Comparison of ENCODE assay signal across 15 cellular contexts in the genomic region with DNA sequence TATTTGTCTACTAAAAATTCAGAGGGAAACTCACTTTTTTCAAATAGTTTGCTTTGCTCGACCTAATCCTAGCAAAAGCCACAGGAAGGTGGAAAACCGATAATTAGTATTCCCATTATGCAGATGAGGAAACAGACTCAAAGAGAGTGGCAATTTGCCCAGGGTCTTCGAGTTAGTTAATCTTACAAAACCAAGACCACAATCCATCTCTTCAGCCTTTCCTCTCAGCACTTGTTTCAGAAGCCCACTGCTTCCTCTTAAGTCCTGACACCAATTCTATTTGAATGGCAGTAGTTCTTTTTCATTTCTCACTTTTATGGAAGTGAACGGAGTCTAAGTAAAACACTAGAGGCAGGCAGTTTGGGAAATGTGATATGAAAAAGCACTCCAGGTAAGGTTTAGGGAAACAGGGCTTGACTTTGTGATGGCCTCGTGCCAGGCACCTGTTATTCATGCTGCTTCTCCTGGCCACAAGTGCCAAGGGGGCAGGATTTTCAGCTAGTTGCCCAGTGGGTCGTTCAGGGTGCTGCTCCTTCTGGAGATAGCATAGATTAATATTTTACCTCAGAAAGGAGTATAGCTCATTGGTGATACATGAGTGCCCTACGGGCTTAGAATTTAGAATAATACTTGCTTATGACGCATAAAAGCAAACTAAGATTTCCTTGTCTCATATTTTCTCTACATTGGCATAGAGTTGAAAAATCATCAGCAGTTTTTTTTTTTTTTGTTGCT.
DNase-seq lines count a peak whose midpoint lies in the region; ATAC-seq and TF ChIP-seq lines count a peak whose summit lies in the region.
"Had no signal": no experiment of that assay in that cellular context is flagged by ENCODE, and none has a peak within 500 bp of the region (broad histone marks: within the 10 kb centered on the region; RNA-seq: fewer than 3 reads in every experiment).

No MANE protein-coding gene starts in this region.

- H3K9me3 ChIP-seq in mucosa of stomach (ENCODE audit: control insufficient read depth, low read length): no peaks in the 10 kb centered on the region
- no peaks in the 10 kb centered on the region for H3K9me3 ChIP-seq in MM.1S (replicated peaks; ENCODE audit: insufficient read depth, low read length)
- H3K9me3 ChIP-seq in PC-3 (ENCODE audit: low read length): no peaks in the 10 kb centered on the region

- POLR2A ChIA-PET in PC-3 (lab: Charles Lee; ENCODE audit: unreplicated experiment): no interaction called here

- H3K27ac ChIP-seq in MM.1S (ENCODE audit: low read length) (no peak overlapping the region), PC-3 (ENCODE audit: low read length) (no peak overlapping the region)
- H3K27ac ChIP-seq: C4-2B had no signal

- H2AFZ ChIP-seq in MM.1S (ENCODE audit: low read length) (no peak overlapping the region), PC-3 (ENCODE audit: low read length) (no peak overlapping the region)

- peak overlapping the region; percentile 5 for H3K9ac ChIP-seq in mucosa of stomach (ENCODE audit: low read length)
- H3K9ac ChIP-seq in MM.1S (ENCODE audit: low read length): no peak overlapping the region
- H3K9ac ChIP-seq in PC-3 (ENCODE audit: low read length): no peak overlapping the region

- intact Hi-C loops in PC-3 (cut with micrococcal nuclease): no loop called here

- no peak for TF ChIP-seq CTCF in MM.1S (IDR thresholded peaks at IDR 0.05; ENCODE audit: low read length)
- no peak for TF ChIP-seq CTCF in PC-3 (conservative IDR thresholded peaks at IDR 0.05; ENCODE audit: low read depth, low read length)

- no peaks in the 10 kb centered on the region for H3K79me2 ChIP-seq in MM.1S (ENCODE audit: low read length)
- H3K79me2 ChIP-seq in PC-3 (ENCODE audit: low read length): no peaks in the 10 kb centered on the region

- no peaks in the 10 kb centered on the region for H3K9me2 ChIP-seq in MM.1S (replicated peaks; ENCODE audit: insufficient read depth, low read length)
- no peaks in the 10 kb centered on the region for H3K9me2 ChIP-seq in PC-3 (replicated peaks; ENCODE audit: low read length)

- CTCF ChIA-PET in PC-3 (lab: Charles Lee): no interaction called here

- H4K20me1 ChIP-seq in MM.1S (ENCODE audit: insufficient read depth, low read length): no peaks in the 10 kb centered on the region
- H4K20me1 ChIP-seq in PC-3 (ENCODE audit: low read length): no peaks in the 10 kb centered on the region

- DNase-seq in DMS53 (lab: John Stamatoyannopoulos, UW) (peak; percentile 68), NCI-H2029 treated with DMSO at 0.1 percent for 48 hours (lab: John Stamatoyannopoulos, UW) (peak; percentile 78), cerebellar cortex (ENCODE audit: low spot score) (peak; percentile 6), NCI-H146 (lab: John Stamatoyannopoulos, UW) (no peak), MM.1S (no peak), OCI-M2 (lab: John Stamatoyannopoulos, UW; ENCODE audit: unreplicated experiment) (no peak), PC-3 (no peak)
- DNase-seq: activated CD4-positive, alpha-beta T cell treated with anti-CD3 and anti-CD28 coated beads for 1 hour; activated T-cell treated with anti-CD3 and anti-CD28 coated beads, Interleukin-2, amount 50 U/mL, for 72 hours; mesenchymal stem cell; posterior cingulate gyrus; stimulated activated naive CD4-positive, alpha-beta T cell had no signal

- H3K4me1 ChIP-seq in mucosa of stomach (ENCODE audit: control insufficient read depth, insufficient read depth, low read length) (peaks cover 39% of the 10 kb centered on the region), MM.1S (ENCODE audit: low read length) (no peaks in the 10 kb centered on the region), PC-3 (ENCODE audit: insufficient read depth, low read length) (no peaks in the 10 kb centered on the region)

- H3F3A ChIP-seq in MM.1S (ENCODE audit: insufficient read depth, low read length) (no peaks in the 10 kb centered on the region), PC-3 (ENCODE audit: low read length, unreplicated experiment) (no peaks in the 10 kb centered on the region)

- H3K4me3 ChIP-seq in mucosa of stomach (ENCODE audit: low read length) (no peak overlapping the region), MM.1S (ENCODE audit: low read length) (no peak overlapping the region), PC-3 (ENCODE audit: low read length) (no peak overlapping the region)

- H3K27me3 ChIP-seq in mucosa of stomach (ENCODE audit: control insufficient read depth, insufficient read depth, low read length) (no peaks in the 10 kb centered on the region), MM.1S (replicated peaks; ENCODE audit: insufficient read depth, low read length) (no peaks in the 10 kb centered on the region), PC-3 (ENCODE audit: low read length) (no peaks in the 10 kb centered on the region)

- BruUV-seq in PC-3 (replicated peaks; lab: Mats Ljungman, UMichigan): no TSS peak

- H3K36me3 ChIP-seq in mucosa of stomach (ENCODE audit: control insufficient read depth, insufficient read depth, low read length): no peaks in the 10 kb centered on the region
- H3K36me3 ChIP-seq in MM.1S (replicated peaks; ENCODE audit: insufficient read depth, low read length): no peaks in the 10 kb centered on the region
- H3K36me3 ChIP-seq in PC-3 (ENCODE audit: low read depth, low read length): no peaks in the 10 kb centered on the region

- no peak for ATAC-seq in PC-3
- ATAC-seq: activated T-cell treated with anti-CD3 and anti-CD28 coated beads, Interleukin-2, amount 50 U/mL, for 72 hours; SK-N-SH treated with all-trans-retinoic acid at 6 μM for 48 hours had no signal

- H3K4me2 ChIP-seq in MM.1S (ENCODE audit: low read depth, low read length) (no peak overlapping the region), PC-3 (ENCODE audit: low read length) (no peak overlapping the region)

Comparison
In these comparisons a context has a peak if more than half of its experiments do, and no peak if none do; other contexts are left out.
1. DNase-seq: peak in DMS53 (single experiment), NCI-H2029 treated with DMSO at 0.1 percent for 48 hours (single experiment) and cerebellar cortex (single experiment); none in NCI-H146 (single experiment), MM.1S (single experiment), OCI-M2 (single experiment) and PC-3 (single experiment).